ENCODE assay signal across 30 cellular contexts in genomic region chr5:174708466-174709207, GRCh38. TPM values are rescaled to one million over a fixed set of nuclear protein-coding genes. Genes with fewer than 3 reads are reported as not detected.
"Had no signal": no experiment of that assay in that cellular context is flagged by ENCODE, and none has a peak within 500 bp of the region (broad histone marks: within the 10 kb centered on the region; RNA-seq: fewer than 3 reads in every experiment).

No MANE protein-coding gene starts in this region.

- H3K79me2 ChIP-seq: parathyroid adenoma had no signal

- H3K9me3 ChIP-seq: esophagus squamous epithelium, heart right ventricle, left lung, lower lobe of right lung, psoas muscle, stomach, tibial artery had no signal

- H3K27ac Mint-ChIP-seq: activated CD8-positive, alpha-beta memory T cell treated with anti-CD3 and anti-CD28 coated beads, Interleukin-2, amount 10 ng/mL, durations not matched to agents 7 days and 5 days; activated CD8-positive, alpha-beta T cell treated with anti-CD3 and anti-CD28 coated beads, Interleukin-2, amount 10 ng/mL, durations not matched to agents 7 days and 5 days; activated naive CD8-positive, alpha-beta T cell; activated T-helper 2 cell treated with anti-CD3 and anti-CD28 coated beads, Interferon-gamma antibody, Interleukin-2, Interleukin-4, amounts not matched to agents 10 μg/mL and 5 μg/mL and 100 μg/mL, durations not matched to agents 14 hours and 24 hours and 36 hours; naive B cell; stimulated activated naive B cell treated with anti-CD40 and anti-IgM and Interleukin-4, amounts not matched to agents 10 μg/mL and 1 μg/mL and 100 μg/mL, for 72 hours; T-helper 17 cell had no signal

- H3K9ac ChIP-seq: parathyroid adenoma had no signal

- H3K4me3 ChIP-seq: esophagus squamous epithelium, heart right ventricle, left lung, lower lobe of right lung, psoas muscle, stomach, tibial artery had no signal

- H3K36me3 Mint-ChIP-seq: activated CD8-positive, alpha-beta memory T cell treated with anti-CD3 and anti-CD28 coated beads, Interleukin-2, amount 10 ng/mL, durations not matched to agents 7 days and 5 days; activated naive CD8-positive, alpha-beta T cell; naive B cell; stimulated activated naive B cell treated with anti-CD40 and anti-IgM and Interleukin-4, amounts not matched to agents 10 μg/mL and 1 μg/mL and 100 μg/mL, for 72 hours had no signal

- H3K9me3 Mint-ChIP-seq: activated T-helper 2 cell treated with anti-CD3 and anti-CD28 coated beads, Interferon-gamma antibody, Interleukin-2, Interleukin-4, amounts not matched to agents 10 μg/mL and 5 μg/mL and 100 μg/mL, durations not matched to agents 14 hours and 24 hours and 36 hours had no signal

- FAIRE-seq: bronchial epithelial cell, colon, endometrium had no signal

- DNase-seq: activated CD4-positive, alpha-beta T cell treated with anti-CD3 and anti-CD28 coated beads, Interleukin-2, amount 50 U/mL, for 1 hour; activated CD8-positive, alpha-beta memory T cell treated with anti-CD3 and anti-CD28 coated beads, Interleukin-2, amount 10 ng/mL, durations not matched to agents 7 days and 5 days; activated CD8-positive, alpha-beta T cell treated with anti-CD3 and anti-CD28 coated beads, Interleukin-2, amount 10 ng/mL, durations not matched to agents 7 days and 5 days; activated T-cell treated with anti-CD3 and anti-CD28 coated beads, Interleukin-2, amount 50 U/mL, for 48 hours; dermis blood vessel endothelial cell; effector CD8-positive, alpha-beta T cell; esophagus squamous epithelium; foreskin melanocyte; heart right ventricle; kidney glomerular epithelial cell; lower lobe of right lung; naive B cell; nucleus accumbens; psoas muscle; stimulated activated CD4-positive, alpha-beta T cell treated with anti-CD3 and anti-CD28 coated beads, Interleukin-15, amount 100 ng/mL, for 24 hours; stimulated activated CD4-positive, alpha-beta T cell treated with anti-CD3 and anti-CD28 coated beads, Interleukin-2, amount 100 ng/mL, for 24 hours; stimulated activated naive B cell treated with anti-CD40 and anti-IgM and Interleukin-4, amounts not matched to agents 10 μg/mL and 1 μg/mL and 100 μg/mL, for 72 hours; stomach; T-helper 17 cell; T1000; tibial artery had no signal

- H3K36me3 ChIP-seq: esophagus squamous epithelium, heart right ventricle, left lung, lower lobe of right lung, stomach, tibial artery had no signal

- H3K27ac ChIP-seq: epithelial cell of prostate, esophagus squamous epithelium, heart right ventricle, left lung, lower lobe of right lung, parathyroid adenoma, psoas muscle, stomach, tibial artery had no signal

- H3K4me1 ChIP-seq: esophagus squamous epithelium, heart right ventricle, left lung, lower lobe of right lung, parathyroid adenoma, psoas muscle, stomach had no signal

- H3K4me3 Mint-ChIP-seq: activated CD8-positive, alpha-beta memory T cell treated with anti-CD3 and anti-CD28 coated beads, Interleukin-2, amount 10 ng/mL, durations not matched to agents 7 days and 5 days; activated CD8-positive, alpha-beta T cell treated with anti-CD3 and anti-CD28 coated beads, Interleukin-2, amount 10 ng/mL, durations not matched to agents 7 days and 5 days; activated naive CD8-positive, alpha-beta T cell; naive B cell; stimulated activated naive B cell treated with anti-CD40 and anti-IgM and Interleukin-4, amounts not matched to agents 10 μg/mL and 1 μg/mL and 100 μg/mL, for 72 hours; T-helper 17 cell had no signal

- ATAC-seq: activated CD8-positive, alpha-beta memory T cell treated with anti-CD3 and anti-CD28 coated beads, Interleukin-2, amount 10 ng/mL, durations not matched to agents 7 days and 5 days; activated CD8-positive, alpha-beta T cell treated with anti-CD3 and anti-CD28 coated beads, Interleukin-2, amount 10 ng/mL, durations not matched to agents 7 days and 5 days; heart right ventricle; left lung; psoas muscle; stimulated activated naive B cell treated with anti-CD40 and anti-IgM and Interleukin-4, amounts not matched to agents 10 μg/mL and 1 μg/mL and 100 μg/mL, for 72 hours; T-helper 17 cell had no signal

- H3K4me1 Mint-ChIP-seq: activated CD8-positive, alpha-beta memory T cell treated with anti-CD3 and anti-CD28 coated beads, Interleukin-2, amount 10 ng/mL, durations not matched to agents 7 days and 5 days; naive B cell; stimulated activated naive B cell treated with anti-CD40 and anti-IgM and Interleukin-4, amounts not matched to agents 10 μg/mL and 1 μg/mL and 100 μg/mL, for 72 hours had no signal

- H2AFZ ChIP-seq: parathyroid adenoma had no signal

- H3K27me3 Mint-ChIP-seq: activated CD8-positive, alpha-beta memory T cell treated with anti-CD3 and anti-CD28 coated beads, Interleukin-2, amount 10 ng/mL, durations not matched to agents 7 days and 5 days had no signal

RNA-seq across cellular contexts. Expression of gene MSX2, which starts 15.7 kb away (rescaled TPM):
- total RNA-seq: activated CD8-positive, alpha-beta memory T cell treated with anti-CD3 and anti-CD28 coated beads, Interleukin-2, amount 10 ng/mL, durations not matched to agents 7 days and 5 days; activated CD8-positive, alpha-beta T cell treated with anti-CD3 and anti-CD28 coated beads, Interleukin-2, amount 10 ng/mL, durations not matched to agents 7 days and 5 days; activated T-helper 2 cell treated with anti-CD3 and anti-CD28 coated beads, Interferon-gamma antibody, Interleukin-2, Interleukin-4, amounts not matched to agents 10 μg/mL and 5 μg/mL and 100 μg/mL, durations not matched to agents 14 hours and 24 hours and 36 hours; bronchial epithelial cell had no signal
- polyA plus RNA-seq: neural cell had no signal
